29 cellular contexts compared by ENCODE assay signal in genomic region chr7:128307066-128307465, GRCh38. TPM values are rescaled to one million over a fixed set of nuclear protein-coding genes. Genes with fewer than 3 reads are reported as not detected.
"Had no signal": no experiment of that assay in that cellular context is flagged by ENCODE, and none has a peak within 500 bp of the region (broad histone marks: within the 10 kb centered on the region; RNA-seq: fewer than 3 reads in every experiment).

No MANE protein-coding gene starts in this region.

- H3K4me1 Mint-ChIP-seq: naive B cell; stimulated activated naive CD8-positive, alpha-beta T cell treated with anti-CD3 and anti-CD28 coated beads, Interleukin-15, amount 100 ng/mL, for 72 hours had no signal

- H3K4me1 ChIP-seq: left lung, lower lobe of right lung, pancreas, prostate gland, right lobe of liver, testis, thyroid gland, transverse colon, upper lobe of left lung, vagina had no signal

- H3K27me3 Mint-ChIP-seq: naive B cell; natural killer cell treated with Interleukin-12 subunit alpha and Interleukin-12 subunit beta and Interleukin-15 and Interleukin-18, amount 100 ng/mL, for 72 hours; stimulated activated naive CD8-positive, alpha-beta T cell treated with anti-CD3 and anti-CD28 coated beads, Interleukin-15, amount 100 ng/mL, for 72 hours had no signal

- H3K4me3 ChIP-seq: heart right ventricle, hepatocyte, left lung, lower lobe of right lung, pancreas, prostate gland, right atrium auricular region, right lobe of liver, skin epidermis, testis, thyroid gland, transverse colon, upper lobe of left lung, vagina had no signal

- H3K27me3 ChIP-seq: heart right ventricle, hepatocyte, left lung, pancreas, right atrium auricular region, right lobe of liver, testis, thyroid gland, transverse colon, upper lobe of left lung, vagina had no signal

- H3K27ac ChIP-seq: heart right ventricle, hepatocyte, left lung, lower lobe of right lung, pancreas, prostate gland, right atrium auricular region, right lobe of liver, skin epidermis, testis, thyroid gland, transverse colon, upper lobe of left lung, vagina had no signal

- H3K9me3 ChIP-seq: heart right ventricle, left lung, lower lobe of right lung, pancreas, prostate gland, right atrium auricular region, right lobe of liver, testis, thyroid gland, transverse colon, upper lobe of left lung, vagina had no signal

- H3K9me3 Mint-ChIP-seq: naive B cell; natural killer cell treated with Interleukin-12 subunit alpha and Interleukin-12 subunit beta and Interleukin-15 and Interleukin-18, amount 100 ng/mL, for 72 hours; stimulated activated naive CD8-positive, alpha-beta T cell treated with anti-CD3 and anti-CD28 coated beads, Interleukin-15, amount 100 ng/mL, for 72 hours had no signal

- H3K27ac Mint-ChIP-seq: naive B cell; natural killer cell treated with Interleukin-12 subunit alpha and Interleukin-12 subunit beta and Interleukin-15 and Interleukin-18, amount 100 ng/mL, for 72 hours had no signal

- DNase-seq: glutamatergic neuron; heart right ventricle; kidney; left colon; left lung; lower lobe of right lung; mammary epithelial cell; mesenchymal stem cell; naive B cell; pancreas; posterior cingulate gyrus; right lobe of liver; stimulated activated CD4-positive, alpha-beta T cell treated with anti-CD3 and anti-CD28 coated beads, Interleukin-12 subunit alpha, Interleukin-12 subunit beta, amount 100 ng/mL, for 4 hours; stimulated activated CD4-positive, alpha-beta T cell treated with anti-CD3 and anti-CD28 coated beads, Interleukin-15, amount 100 ng/mL, for 24 hours; stimulated activated CD4-positive, alpha-beta T cell treated with anti-CD3 and anti-CD28 coated beads, Interleukin-2, amount 100 ng/mL, for 24 hours; stimulated activated CD4-positive, alpha-beta T cell treated with anti-CD3 and anti-CD28 coated beads, Interleukin-4, amount 100 ng/mL, for 1 hour; stimulated activated naive CD4-positive, alpha-beta T cell treated with Interleukin-2 at 50 U/mL for 16 hours; stimulated activated naive CD8-positive, alpha-beta T cell treated with anti-CD3 and anti-CD28 coated beads, Interleukin-15, amount 100 ng/mL, for 72 hours; testis; thyroid gland; transverse colon; upper lobe of left lung had no signal

- ATAC-seq: heart right ventricle; left colon; left lung; lower lobe of right lung; natural killer cell treated with Interleukin-12 subunit alpha and Interleukin-12 subunit beta and Interleukin-15 and Interleukin-18, amount 100 ng/mL, for 72 hours; pancreas; stimulated activated naive CD8-positive, alpha-beta T cell treated with anti-CD3 and anti-CD28 coated beads, Interleukin-15, amount 100 ng/mL, for 72 hours had no signal

- H3K4me3 Mint-ChIP-seq: naive B cell; natural killer cell treated with Interleukin-12 subunit alpha and Interleukin-12 subunit beta and Interleukin-15 and Interleukin-18, amount 100 ng/mL, for 72 hours; stimulated activated naive CD8-positive, alpha-beta T cell treated with anti-CD3 and anti-CD28 coated beads, Interleukin-15, amount 100 ng/mL, for 72 hours had no signal

RNA-seq across cellular contexts. Expression of gene PRRT4, which starts 54.4 kb away (rescaled TPM):
- total RNA-seq: kidney; natural killer cell treated with Interleukin-12 subunit alpha and Interleukin-12 subunit beta and Interleukin-15 and Interleukin-18, amount 100 ng/mL, for 72 hours; renal cortical epithelial cell had no signal
